1 cellular context compared by ENCODE assay signal in the genomic region with DNA sequence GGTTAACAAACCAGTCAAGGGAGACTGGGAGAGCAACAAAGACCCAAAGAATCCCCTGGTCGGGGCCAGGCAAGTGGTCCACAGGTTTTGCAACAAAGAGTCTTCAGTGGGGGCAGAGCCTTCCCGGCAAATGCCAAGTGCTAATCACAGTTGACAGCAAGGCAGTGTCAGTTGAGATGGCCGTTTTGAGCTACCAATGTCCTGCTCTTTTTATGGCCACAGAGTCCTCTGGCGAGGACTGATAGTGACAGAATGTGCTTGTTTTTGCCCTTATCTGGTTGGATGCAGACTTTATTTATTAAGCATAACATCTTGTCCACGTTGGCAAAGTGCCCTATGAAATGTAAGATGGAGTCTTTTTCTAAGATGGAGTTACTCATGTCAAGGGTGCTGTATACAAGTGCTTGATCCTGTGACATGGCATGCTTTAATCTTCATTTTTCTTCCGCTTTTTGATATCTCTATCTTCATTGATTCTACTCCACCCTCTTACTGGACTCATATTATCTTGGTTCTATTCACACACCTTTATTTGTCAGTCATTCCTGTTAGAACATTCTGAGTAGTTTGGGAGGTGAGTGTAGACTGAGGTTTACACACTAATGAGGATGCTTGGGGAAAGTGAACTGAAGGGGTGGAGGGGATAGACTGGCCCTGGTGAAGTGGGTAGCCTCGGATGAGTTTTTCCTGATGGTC.
A peak's percentile ranks its signal among the peaks of the same experiment; 100 is the strongest.
TF ChIP-seq lines count a peak whose summit lies in the region.

No MANE protein-coding gene starts in this region.

TF ChIP-seq in K562, 482 proteins besides CTCF, POLR2A, EP300 and RAD21 (continued from another document and continues in another):
- TF ChIP-seq ZNF830 (CRISPR knock-in tag; IDR thresholded peaks at IDR 0.05) (peak; percentile 98), PHB (CRISPR knock-in tag; IDR thresholded peaks at IDR 0.05) (peak; percentile 94), CEBPZ (IDR thresholded peaks at IDR 0.05; ENCODE audit: borderline replicate concordance, low read depth, low read length) (no peak; the same call in 1 of the 2 replicates), DLX4 (CRISPR knock-in tag; IDR thresholded peaks at IDR 0.05) (peak; percentile 91), TRIM28 (IDR thresholded peaks at IDR 0.05) (0 out of 2 replicates have a peak, but pooled peaks have one; percentile 47), DIDO1 (tag; IDR thresholded peaks at IDR 0.05; ENCODE audit: low read depth) (peak; percentile 100), NR2C2 (CRISPR knock-in tag; IDR thresholded peaks at IDR 0.05) (no peak), NR2C2 (tag; IDR thresholded peaks at IDR 0.05) (peak; percentile 95), ZNF398 (CRISPR knock-in tag; IDR thresholded peaks at IDR 0.05) (peak; percentile 100), ZNF140 (CRISPR knock-in tag; IDR thresholded peaks at IDR 0.05) (peak; percentile 100), ZSCAN32 (CRISPR knock-in tag; IDR thresholded peaks at IDR 0.05) (peak; percentile 100), ARID1B (IDR thresholded peaks at IDR 0.05) (peak; percentile 99), KLF6 (CRISPR knock-in tag; IDR thresholded peaks at IDR 0.05; ENCODE audit: borderline replicate concordance) (peak; percentile 100), BRCA1 (IDR thresholded peaks at IDR 0.05) (no peak), BRCA1 (CRISPR knock-in tag; IDR thresholded peaks at IDR 0.05) (no peak), FOXK2 (conservative IDR thresholded peaks at IDR 0.05 in 1 of 2, IDR thresholded peaks at IDR 0.05 in 1 of 2; ENCODE audit: low read depth in 2 of 2) (peak in 1 of 2 experiments; percentile 51; a peak in 2 of 4 replicates), NFYB (IDR thresholded peaks at IDR 0.05; ENCODE audit: extremely low read depth, insufficient read length) (no peak), ETV5 (CRISPR knock-in tag; IDR thresholded peaks at IDR 0.05; ENCODE audit: low read depth) (peak; percentile 75; the same call in 1 of the 2 replicates), ZNF551 (CRISPR knock-in tag; IDR thresholded peaks at IDR 0.05) (peak; percentile 99), CBX2 (IDR thresholded peaks at IDR 0.05; ENCODE audit: insufficient read depth, low read length, poor library complexity, severe bottlenecking) (no peak), ERF (CRISPR knock-in tag; IDR thresholded peaks at IDR 0.05) (peak; percentile 100), ZNF212 (CRISPR knock-in tag; IDR thresholded peaks at IDR 0.05) (peak; percentile 100), GABPB1 (CRISPR knock-in tag; IDR thresholded peaks at IDR 0.05) (no peak), MITF (IDR thresholded peaks at IDR 0.05) (peak; percentile 47; the same call in 1 of the 2 replicates), HDGF (IDR thresholded peaks at IDR 0.05) (no peak), ZNF174 (CRISPR knock-in tag; IDR thresholded peaks at IDR 0.05) (peak; percentile 100), NFXL1 (CRISPR knock-in tag; IDR thresholded peaks at IDR 0.05) (peak; percentile 100), ZNF707 (CRISPR knock-in tag; conservative IDR thresholded peaks at IDR 0.05) (peak; percentile 98), ZNF76 (CRISPR knock-in tag; IDR thresholded peaks at IDR 0.05; ENCODE audit: borderline replicate concordance) (peak; percentile 100), MLX (CRISPR knock-in tag; conservative IDR thresholded peaks at IDR 0.05) (peak in 1 of 2 experiments; percentile 98; a peak in 2 of 4 replicates), BRF1 (IDR thresholded peaks at IDR 0.05; ENCODE audit: borderline replicate concordance, extremely low read depth, insufficient read length) (no peak), ZNF316 (IDR thresholded peaks at IDR 0.05) (no peak), LCOR (CRISPR knock-in tag; IDR thresholded peaks at IDR 0.05) (no peak), PML (IDR thresholded peaks at IDR 0.05; ENCODE audit: low read length) (peak; percentile 97), RHOXF2B (CRISPR knock-in tag; conservative IDR thresholded peaks at IDR 0.05) (peak; percentile 100), ZNF717 (CRISPR knock-in tag; IDR thresholded peaks at IDR 0.05) (peak; percentile 98), COPS2 (conservative IDR thresholded peaks at IDR 0.05) (no peak), E2F3 (CRISPR knock-in tag; IDR thresholded peaks at IDR 0.05) (peak; percentile 100), ZNF239 (CRISPR knock-in tag; IDR thresholded peaks at IDR 0.05) (peak; percentile 100), ZNF263 (CRISPR knock-in tag; IDR thresholded peaks at IDR 0.05; ENCODE audit: borderline replicate concordance) (no peak; the same call in 1 of the 2 replicates), NFE2L1 (tag; IDR thresholded peaks at IDR 0.05; ENCODE audit: borderline replicate concordance, low read depth) (peak; percentile 99), SRF (CRISPR knock-in tag; IDR thresholded peaks at IDR 0.05) (peak; percentile 34 to 96; a peak in 3 of 4 replicates)
- TF ChIP-seq, protein P1, sequence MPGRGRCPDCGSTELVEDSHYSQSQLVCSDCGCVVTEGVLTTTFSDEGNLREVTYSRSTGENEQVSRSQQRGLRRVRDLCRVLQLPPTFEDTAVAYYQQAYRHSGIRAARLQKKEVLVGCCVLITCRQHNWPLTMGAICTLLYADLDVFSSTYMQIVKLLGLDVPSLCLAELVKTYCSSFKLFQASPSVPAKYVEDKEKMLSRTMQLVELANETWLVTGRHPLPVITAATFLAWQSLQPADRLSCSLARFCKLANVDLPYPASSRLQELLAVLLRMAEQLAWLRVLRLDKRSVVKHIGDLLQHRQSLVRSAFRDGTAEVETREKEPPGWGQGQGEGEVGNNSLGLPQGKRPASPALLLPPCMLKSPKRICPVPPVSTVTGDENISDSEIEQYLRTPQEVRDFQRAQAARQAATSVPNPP (IDR thresholded peaks at IDR 0.05; ENCODE audit: borderline replicate concordance, insufficient read depth, insufficient read length) = no peak
- TF ChIP-seq, protein P2, sequence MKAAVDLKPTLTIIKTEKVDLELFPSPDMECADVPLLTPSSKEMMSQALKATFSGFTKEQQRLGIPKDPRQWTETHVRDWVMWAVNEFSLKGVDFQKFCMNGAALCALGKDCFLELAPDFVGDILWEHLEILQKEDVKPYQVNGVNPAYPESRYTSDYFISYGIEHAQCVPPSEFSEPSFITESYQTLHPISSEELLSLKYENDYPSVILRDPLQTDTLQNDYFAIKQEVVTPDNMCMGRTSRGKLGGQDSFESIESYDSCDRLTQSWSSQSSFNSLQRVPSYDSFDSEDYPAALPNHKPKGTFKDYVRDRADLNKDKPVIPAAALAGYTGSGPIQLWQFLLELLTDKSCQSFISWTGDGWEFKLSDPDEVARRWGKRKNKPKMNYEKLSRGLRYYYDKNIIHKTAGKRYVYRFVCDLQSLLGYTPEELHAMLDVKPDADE (conservative IDR thresholded peaks at IDR 0.05; ENCODE audit: control insufficient read depth, low read depth, low read length) = peak; percentile 78
- TF ChIP-seq, protein P3, sequence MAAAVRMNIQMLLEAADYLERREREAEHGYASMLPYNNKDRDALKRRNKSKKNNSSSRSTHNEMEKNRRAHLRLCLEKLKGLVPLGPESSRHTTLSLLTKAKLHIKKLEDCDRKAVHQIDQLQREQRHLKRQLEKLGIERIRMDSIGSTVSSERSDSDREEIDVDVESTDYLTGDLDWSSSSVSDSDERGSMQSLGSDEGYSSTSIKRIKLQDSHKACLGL (CRISPR knock-in tag; IDR thresholded peaks at IDR 0.05; ENCODE audit: borderline replicate concordance, poor library complexity, severe bottlenecking) = peak; percentile 99
- TF ChIP-seq, protein P4, sequence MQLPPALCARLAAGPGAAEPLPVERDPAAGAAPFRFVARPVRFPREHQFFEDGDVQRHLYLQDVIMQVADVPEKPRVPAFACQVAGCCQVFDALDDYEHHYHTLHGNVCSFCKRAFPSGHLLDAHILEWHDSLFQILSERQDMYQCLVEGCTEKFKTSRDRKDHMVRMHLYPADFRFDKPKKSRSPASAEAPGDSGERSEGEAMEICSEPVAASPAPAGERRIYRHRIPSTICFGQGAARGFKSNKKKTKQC (CRISPR knock-in tag; IDR thresholded peaks at IDR 0.05) = no peak
- TF ChIP-seq, protein P5, sequence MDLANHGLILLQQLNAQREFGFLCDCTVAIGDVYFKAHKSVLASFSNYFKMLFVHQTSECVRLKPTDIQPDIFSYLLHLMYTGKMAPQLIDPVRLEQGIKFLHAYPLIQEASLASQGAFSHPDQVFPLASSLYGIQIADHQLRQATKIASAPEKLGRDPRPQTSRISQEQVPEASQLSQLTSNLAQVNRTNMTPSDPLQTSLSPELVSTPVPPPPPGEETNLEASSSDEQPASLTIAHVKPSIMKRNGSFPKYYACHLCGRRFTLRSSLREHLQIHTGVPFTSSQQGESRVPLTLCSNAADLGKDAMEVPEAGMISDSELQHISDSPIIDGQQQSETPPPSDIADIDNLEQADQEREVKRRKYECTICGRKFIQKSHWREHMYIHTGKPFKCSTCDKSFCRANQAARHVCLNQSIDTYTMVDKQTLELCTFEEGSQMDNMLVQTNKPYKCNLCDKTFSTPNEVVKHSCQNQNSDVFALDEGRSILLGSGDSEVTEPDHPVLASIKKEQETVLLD (IDR thresholded peaks at IDR 0.05) = peak; percentile 97
- TF ChIP-seq, protein P6, sequence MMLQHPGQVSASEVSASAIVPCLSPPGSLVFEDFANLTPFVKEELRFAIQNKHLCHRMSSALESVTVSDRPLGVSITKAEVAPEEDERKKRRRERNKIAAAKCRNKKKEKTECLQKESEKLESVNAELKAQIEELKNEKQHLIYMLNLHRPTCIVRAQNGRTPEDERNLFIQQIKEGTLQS (IDR thresholded peaks at IDR 0.05) = no peak; the same call in 1 of the 2 replicates
- TF ChIP-seq, protein P6 (CRISPR knock-in tag; conservative IDR thresholded peaks at IDR 0.05) = no peak
